Comparison of ENCODE assay signal across 15 cellular contexts in genomic region chr1:33128781-33129180, GRCh38. TPM values are rescaled to one million over a fixed set of nuclear protein-coding genes. Genes with fewer than 3 reads are reported as not detected.
DNase-seq lines count a peak whose midpoint lies in the region; ATAC-seq, FAIRE-seq and TF ChIP-seq lines count a peak whose summit lies in the region.
"Had no signal": no experiment of that assay in that cellular context is flagged by ENCODE, and none has a peak within 500 bp of the region (broad histone marks: within the 10 kb centered on the region; RNA-seq: fewer than 3 reads in every experiment).

No MANE protein-coding gene starts in this region.

- peaks cover 38 to 53% (median 41%) of the 10 kb centered on the region in 10 experiments for H3K4me1 ChIP-seq in BLaER1 treated with 17β-estradiol and CSF1 and Interleukin-3, amounts not matched to agents 10 nM and 100 nM
- H3K4me1 ChIP-seq in HepG2 (ENCODE audit: insufficient read depth, low read length) (peaks cover 45% of the 10 kb centered on the region), mammary epithelial cell (ENCODE audit: insufficient read depth, low read length) (peaks cover 20% of the 10 kb centered on the region), upper lobe of left lung (peaks cover 14 to 23% (median 16%) of the 10 kb centered on the region in 4 donors)

- peak; percentile 14 for DNase-seq in H7
- DNase-seq in WTC11 (ENCODE audit: low spot score): no peak
- no peak for DNase-seq in HepG2 (ENCODE audit: low spot score)
- no peak for DNase-seq in stimulated activated CD4-positive, alpha-beta T cell treated with anti-CD3 and anti-CD28 coated beads, Interleukin-12 subunit alpha, Interleukin-12 subunit beta, amount 100 ng/mL, for 4 hours
- no peak for DNase-seq in NCI-H128 (lab: John Stamatoyannopoulos, UW; ENCODE audit: unreplicated experiment)
- no peak for DNase-seq in mammary epithelial cell
- no peak for DNase-seq in upper lobe of left lung
- DNase-seq: effector CD8-positive, alpha-beta T cell; GDM1; MG63; stimulated activated CD4-positive, alpha-beta T cell treated with anti-CD3 and anti-CD28 coated beads, Interleukin-4, amount 100 ng/mL, for 24 hours had no signal

- no peak for TF ChIP-seq RAD21 in HepG2 (CRISPR knock-in tag; IDR thresholded peaks at IDR 0.05)

- H3K36me3 Mint-ChIP-seq in WTC11: peaks cover 7% of the 10 kb centered on the region; the same call in 1 of the 2 replicates

- POLR2A ChIA-PET in WTC11 (lab: Charles Lee) (no interaction called here), HepG2 (lab: Yijun Ruan, JAX) (interaction anchor here (2.6 kb wide), 1 partner anchor 12 kb away, joined by 19 read pairs; no protein-coding TSS in a partner anchor)

- peak overlapping the region in 9 of 11 experiments; percentile 79 to 91 (median 84); a peak in 12 of 22 replicates for H3K9ac ChIP-seq in BLaER1 treated with 17β-estradiol and CSF1 and Interleukin-3, amounts not matched to agents 10 nM and 100 nM
- peak overlapping the region; percentile 94; the same call in 1 of the 2 replicates for H3K9ac ChIP-seq in HepG2 (ENCODE audit: insufficient read depth, low read depth, low read length)
- H3K9ac ChIP-seq in mammary epithelial cell (ENCODE audit: insufficient read depth, low read length): no peak overlapping the region

- dilution Hi-C loops in mammary epithelial cell (cut with HindIII; ENCODE audit: low sequenced_read_pairs): no loop called here

- intact Hi-C loops in HepG2 (cut with micrococcal nuclease; ENCODE audit: unreplicated experiment) (loop anchor here (5.0 to 10.0 kb wide), 2 partner anchors 126 to 344 kb away; partner anchors contain the start of genes ZNF362 and ZSCAN20), mammary epithelial cell (cut with micrococcal nuclease) (no loop called here)

- peaks cover 20% of the 10 kb centered on the region for H3K27me3 Mint-ChIP-seq in WTC11 (ENCODE audit: low read depth)

- no peak overlapping the region for H3K27ac Mint-ChIP-seq in WTC11

- 93% methylated on average over 4 of the region's 4 CpGs for WGBS in HepG2 (ENCODE audit: low lambda C conversion rate)
- WGBS in mammary epithelial cell (ENCODE audit: low coverage, missing lambda C conversion rate): 100% methylated on average over 4 of the region's 4 CpGs
- WGBS in upper lobe of left lung, 2 donors: 91 to 94% methylated on average over 4 of the region's 4 CpGs

- CTCF ChIA-PET in WTC11 (lab: Charles Lee): interaction anchor here (8.1 kb wide), 1 partner anchor 11 kb away, joined by 117 read pairs; no protein-coding TSS in a partner anchor
- CTCF ChIA-PET in HepG2 (lab: Yijun Ruan, JAX; ENCODE audit: low intra/inter-chr PET ratio, low total read pairs): no interaction called here
- CTCF ChIA-PET in mammary epithelial cell (lab: Charles Lee; ENCODE audit: low non-redundant PET): no interaction called here

- H3K9me3 Mint-ChIP-seq in WTC11: peaks cover 8% of the 10 kb centered on the region

- ATAC-seq in WTC11: no peak
- no peak for ATAC-seq in HepG2
- no peak for ATAC-seq in upper lobe of left lung (ENCODE audit: low FRiP score in 2 of 2)
- ATAC-seq: gastroesophageal sphincter had no signal

- H3K4me1 Mint-ChIP-seq in WTC11: peaks cover 19% of the 10 kb centered on the region

- peaks cover 0 to 8% (median 0%) of the 10 kb centered on the region in 11 experiments; a peak in 2 of 22 replicates for H3K36me3 ChIP-seq in BLaER1 treated with 17β-estradiol and CSF1 and Interleukin-3, amounts not matched to agents 10 nM and 100 nM
- peaks cover 1% of the 10 kb centered on the region; the same call in 1 of the 2 replicates for H3K36me3 ChIP-seq in H7 (replicated peaks; ENCODE audit: control insufficient read depth, insufficient read depth, low read length)
- no peaks in the 10 kb centered on the region; a peak in 1 of 5 replicates for H3K36me3 ChIP-seq in HepG2 (replicated peaks in 1 of 2; ENCODE audit: control insufficient read depth in 1 of 2, insufficient read depth in 2 of 2, low read length in 2 of 2)
- H3K36me3 ChIP-seq in mammary epithelial cell (ENCODE audit: insufficient read depth, low read length): no peaks in the 10 kb centered on the region
- H3K36me3 ChIP-seq in upper lobe of left lung: no peaks in the 10 kb centered on the region
- H3K36me3 ChIP-seq: MG63 had no signal

- TF ChIP-seq EP300 in HepG2 (IDR thresholded peaks at IDR 0.05; ENCODE audit: low read depth in 2 of 2, low read length in 2 of 2) (no peak), HepG2 (CRISPR knock-in tag; IDR thresholded peaks at IDR 0.05; ENCODE audit: borderline replicate concordance) (no peak), upper lobe of left lung (IDR thresholded peaks at IDR 0.05) (no peak)

- peak overlapping the region; percentile 83 to 97 (median 92) for H3K4me2 ChIP-seq in BLaER1 treated with 17β-estradiol and CSF1 and Interleukin-3, amounts not matched to agents 10 nM and 100 nM
- peak overlapping the region; percentile 89 for H3K4me2 ChIP-seq in HepG2 (ENCODE audit: low read depth, low read length)
- H3K4me2 ChIP-seq in mammary epithelial cell (ENCODE audit: insufficient read depth, low read depth, low read length): no peak overlapping the region

- TF ChIP-seq CTCF in WTC11 (IDR thresholded peaks at IDR 0.05): no peak
- TF ChIP-seq CTCF in HepG2 (CRISPR knock-in tag; IDR thresholded peaks at IDR 0.05): no peak
- no peak for TF ChIP-seq CTCF in mammary epithelial cell (conservative IDR thresholded peaks at IDR 0.05 in 1 of 2, IDR thresholded peaks at IDR 0.05 in 1 of 2; ENCODE audit: extremely low read depth in 1 of 2, insufficient read depth in 1 of 2, low read depth in 1 of 2, low read length in 2 of 2)
- TF ChIP-seq CTCF in upper lobe of left lung (IDR thresholded peaks at IDR 0.05): no peak

- no peak for FAIRE-seq in HepG2 (lab: Jason Lieb, UNC)
- FAIRE-seq: islet of Langerhans had no signal

- peak overlapping the region in 8 of 11 experiments; percentile 10 to 93 (median 89); a peak in 14 of 22 replicates for H3K27ac ChIP-seq in BLaER1 treated with 17β-estradiol and CSF1 and Interleukin-3, amounts not matched to agents 10 nM and 100 nM
- H3K27ac ChIP-seq in HepG2 (ENCODE audit: extremely low read length, insufficient read depth, low read length) (no peak overlapping the region), mammary epithelial cell (ENCODE audit: insufficient read depth, low read depth, low read length) (no peak overlapping the region), upper lobe of left lung (no peak overlapping the region)

- BruUV-seq in HepG2 (replicated peaks; lab: Mats Ljungman, UMichigan): no TSS peak
- no TSS peak for BruUV-seq in mammary epithelial cell (replicated peaks; lab: Mats Ljungman, UMichigan)

- peak overlapping the region; percentile 7 for H3K4me3 Mint-ChIP-seq in WTC11
- H3K4me3 Mint-ChIP-seq: CD14-positive monocyte had no signal

- in situ Hi-C loops in HepG2 (cut with HindIII; ENCODE audit: extremely low pct_ligation_motif_present, low pct_unique_long_range_greater_than_20kb): no loop called here
- in situ Hi-C loops in mammary epithelial cell (cut with MboI; ENCODE audit: low sequenced_read_pairs in 2 of 2): loop anchor here in 1 of 2 donors (10.0 kb wide), 1 partner anchor 306 kb away; the partner anchor contains the start of gene PHC2

- H3K27me3 ChIP-seq in BLaER1 treated with 17β-estradiol and CSF1 and Interleukin-3, amounts not matched to agents 10 nM and 100 nM: no peaks in the 10 kb centered on the region
- no peaks in the 10 kb centered on the region for H3K27me3 ChIP-seq in H7 (ENCODE audit: control insufficient read depth, insufficient read depth, low read length)
- no peaks in the 10 kb centered on the region; a peak in 1 of 5 replicates for H3K27me3 ChIP-seq in HepG2 (ENCODE audit: control insufficient read depth in 1 of 2, insufficient read depth in 2 of 2, low read length in 2 of 2)
- no peaks in the 10 kb centered on the region for H3K27me3 ChIP-seq in mammary epithelial cell (ENCODE audit: insufficient read depth, low read length)
- H3K27me3 ChIP-seq in upper lobe of left lung: no peaks in the 10 kb centered on the region
- H3K27me3 ChIP-seq: gastroesophageal sphincter, MG63 had no signal

- H3K4me3 ChIP-seq in BLaER1 treated with 17β-estradiol and CSF1 and Interleukin-3, amounts not matched to agents 10 nM and 100 nM: peak overlapping the region in 4 of 10 experiments; percentile 57 to 76 (median 70); a peak in 7 of 20 replicates
- H3K4me3 ChIP-seq in H7 (ENCODE audit: insufficient read depth, low read depth, low read length) (no peak overlapping the region), HepG2 (replicated peaks in 1 of 3; ENCODE audit: insufficient read depth in 1 of 3, low read depth in 2 of 3, low read length in 3 of 3) (peak overlapping the region in 1 of 3 experiments; percentile 100; a peak in 1 of 6 replicates), mammary epithelial cell (replicated peaks in 1 of 3; ENCODE audit: insufficient read depth in 1 of 3, low read depth in 2 of 3, low read length in 3 of 3) (no peak overlapping the region), upper lobe of left lung (no peak overlapping the region)
- H3K4me3 ChIP-seq: MG63 had no signal

- H4K20me1 ChIP-seq in BLaER1 treated with 17β-estradiol and CSF1 and Interleukin-3, amounts not matched to agents 10 nM and 100 nM: no peaks in the 10 kb centered on the region
- H4K20me1 ChIP-seq in HepG2 (ENCODE audit: insufficient read depth, low read length): no peaks in the 10 kb centered on the region
- H4K20me1 ChIP-seq in mammary epithelial cell (ENCODE audit: insufficient read depth, low read length): no peaks in the 10 kb centered on the region

- peaks cover 0 to 7% (median 0%) of the 10 kb centered on the region in 11 experiments; a peak in 2 of 22 replicates for H3K9me3 ChIP-seq in BLaER1 treated with 17β-estradiol and CSF1 and Interleukin-3, amounts not matched to agents 10 nM and 100 nM (replicated peaks in 1 of 11)
- H3K9me3 ChIP-seq in HepG2 (ENCODE audit: low read length) (no peaks in the 10 kb centered on the region), mammary epithelial cell (replicated peaks; ENCODE audit: insufficient read depth, low read length) (no peaks in the 10 kb centered on the region), upper lobe of left lung (no peaks in the 10 kb centered on the region)
- H3K9me3 ChIP-seq: gastroesophageal sphincter, MG63 had no signal

- H2AFZ ChIP-seq in HepG2 (ENCODE audit: low read length): no peak overlapping the region
- no peak overlapping the region for H2AFZ ChIP-seq in mammary epithelial cell (ENCODE audit: low read depth, low read length)

- TF ChIP-seq POLR2A in HepG2 (IDR thresholded peaks at IDR 0.05; ENCODE audit: insufficient read depth in 1 of 2, low read depth in 2 of 2, low read length in 2 of 2) (no peak), upper lobe of left lung (IDR thresholded peaks at IDR 0.05) (no peak)

- H3K79me2 ChIP-seq in HepG2 (ENCODE audit: insufficient read depth, low read length) (peaks cover 22% of the 10 kb centered on the region), mammary epithelial cell (ENCODE audit: insufficient read depth, low read length) (peaks cover 14% of the 10 kb centered on the region)

RNA-seq across cellular contexts. Expression of gene AZIN2, which starts 47.8 kb away (rescaled TPM):
- total RNA-seq in H7 (2014; rRNA removed; shearing (Covaris generic)): 0.96 and 2.5 TPM in 2 replicates
- total RNA-seq in WTC11 (2021) (0.89 to 1.7 TPM (median 1.1 TPM) in 3 replicates), HepG2 (2016; rRNA removed; fragmentation: Illumina TruSeq; extraction: Trizol) (1.5 and 1.7 TPM in 2 replicates), mammary epithelial cell (10 to 100 TPM in 1 of 2 donors, 1 to 10 TPM in 1; 8.3 to 12.5 TPM), upper lobe of left lung (1 to 10 TPM; 1.5 to 4.8 (median 2.8) TPM)
- total RNA-seq in HepG2 (2016; cell fraction: cytosol; rRNA removed; fragmentation: Illumina TruSeq; extraction: Trizol; ENCODE audit: low read depth): 1.1 and 1.3 TPM in 2 replicates
- 1.1 and 2.1 TPM in 2 replicates for total RNA-seq in HepG2 (2016; cell fraction: insoluble cytoplasmic fraction; rRNA removed; fragmentation: Illumina TruSeq; extraction: Trizol)
- total RNA-seq in HepG2 (2016; cell fraction: membrane; rRNA removed; fragmentation: Illumina TruSeq; extraction: Trizol): 1.9 and 3.3 TPM in 2 replicates
- 3.3 and 3.6 TPM in 2 replicates for total RNA-seq in HepG2 (2016; cell fraction: nucleus; rRNA removed; fragmentation: Illumina TruSeq; extraction: Trizol)
- polyA plus RNA-seq in HepG2 (2011; rRNA removed) (3.5 and 5.7 TPM in 2 replicates), mammary epithelial cell (3.4 TPM)
- 5.0 and 5.9 TPM in 2 replicates for polyA plus RNA-seq in HepG2 (2011; cell fraction: cytosol; rRNA removed)
- polyA plus RNA-seq in HepG2 (2011; cell fraction: nucleus; rRNA removed): 11.6 and 12.5 TPM in 2 replicates
- 2.4 TPM in 2 replicates for polyA plus RNA-seq in HepG2 (2012)
- 1.2 and 2.1 TPM in 2 replicates for polyA plus RNA-seq in HepG2 (2016; cell fraction: cytosol; fragmentation: Illumina TruSeq; extraction: Trizol; ENCODE audit: low read depth)
- polyA plus RNA-seq in HepG2 (2016; cell fraction: insoluble cytoplasmic fraction; fragmentation: Illumina TruSeq; extraction: Trizol; ENCODE audit: low read depth): 1.7 and 1.8 TPM in 2 replicates
- 1.5 and 3.1 TPM in 2 replicates for polyA plus RNA-seq in HepG2 (2016; cell fraction: membrane; fragmentation: Illumina TruSeq; extraction: Trizol; ENCODE audit: low read depth)
- 3.6 and 5.6 TPM in 2 replicates for polyA plus RNA-seq in HepG2 (2016; cell fraction: nucleus; fragmentation: Illumina TruSeq; extraction: Trizol; ENCODE audit: insufficient read depth, low read depth)
- 0.12 and 8.6 TPM in 2 replicates for polyA minus RNA-seq in HepG2 (2011; rRNA and poly(A)+ RNA removed; ENCODE audit: low replicate concordance)
- 2.1 and 3.6 TPM in 2 replicates for polyA minus RNA-seq in HepG2 (2011; cell fraction: cytosol; rRNA and poly(A)+ RNA removed)
- polyA minus RNA-seq in HepG2 (2011; cell fraction: nucleus; rRNA and poly(A)+ RNA removed): 8.3 and 8.8 TPM in 2 replicates
- 16.3 TPM for polyA minus RNA-seq in mammary epithelial cell

RNA-seq across cellular contexts. Expression of gene TRIM62, which starts 53.1 kb away (rescaled TPM):
- 10.6 and 13.2 TPM in 2 replicates for total RNA-seq in H7 (2014; rRNA removed; shearing (Covaris generic))
- 10.7 to 13.6 TPM (median 11.0 TPM) in 3 replicates for total RNA-seq in WTC11 (2021)
- total RNA-seq in HepG2 (2016; rRNA removed; fragmentation: Illumina TruSeq; extraction: Trizol): 0.53 and 1.1 TPM in 2 replicates
- 0.10 and 0.18 TPM in 2 replicates for total RNA-seq in HepG2 (2016; cell fraction: cytosol; rRNA removed; fragmentation: Illumina TruSeq; extraction: Trizol; ENCODE audit: low read depth)
- 0.61 and 0.83 TPM in 2 replicates for total RNA-seq in HepG2 (2016; cell fraction: insoluble cytoplasmic fraction; rRNA removed; fragmentation: Illumina TruSeq; extraction: Trizol)
- total RNA-seq in HepG2 (2016; cell fraction: membrane; rRNA removed; fragmentation: Illumina TruSeq; extraction: Trizol): 1.1 TPM in 2 replicates
- 0.78 and 1.1 TPM in 2 replicates for total RNA-seq in HepG2 (2016; cell fraction: nucleus; rRNA removed; fragmentation: Illumina TruSeq; extraction: Trizol)
- polyA plus RNA-seq in HepG2 (2011; rRNA removed): 0.57 and 0.67 TPM in 2 replicates
- 0.32 TPM in 2 replicates for polyA plus RNA-seq in HepG2 (2011; cell fraction: cytosol; rRNA removed)
- 2.1 and 2.9 TPM in 2 replicates for polyA plus RNA-seq in HepG2 (2011; cell fraction: nucleus; rRNA removed)
- polyA plus RNA-seq in HepG2 (2012): 0.93 and 1.2 TPM in 2 replicates
- 0.15 and 0.24 TPM in 2 replicates for polyA plus RNA-seq in HepG2 (2016; cell fraction: cytosol; fragmentation: Illumina TruSeq; extraction: Trizol; ENCODE audit: low read depth)
- 1.1 and 1.4 TPM in 2 replicates for polyA plus RNA-seq in HepG2 (2016; cell fraction: insoluble cytoplasmic fraction; fragmentation: Illumina TruSeq; extraction: Trizol; ENCODE audit: low read depth)
- 0.68 and 0.86 TPM in 2 replicates for polyA plus RNA-seq in HepG2 (2016; cell fraction: membrane; fragmentation: Illumina TruSeq; extraction: Trizol; ENCODE audit: low read depth)
- 1.7 and 2.1 TPM in 2 replicates for polyA plus RNA-seq in HepG2 (2016; cell fraction: nucleus; fragmentation: Illumina TruSeq; extraction: Trizol; ENCODE audit: insufficient read depth, low read depth)
- 1.8 and 2.1 TPM in 2 replicates for polyA minus RNA-seq in HepG2 (2011; rRNA and poly(A)+ RNA removed; ENCODE audit: low replicate concordance)
- 0.79 and 1.3 TPM in 2 replicates for polyA minus RNA-seq in HepG2 (2011; cell fraction: cytosol; rRNA and poly(A)+ RNA removed)
- 0.87 and 0.90 TPM in 2 replicates for polyA minus RNA-seq in HepG2 (2011; cell fraction: nucleus; rRNA and poly(A)+ RNA removed)
- 1 to 10 TPM; 4.2 to 5.6 TPM for total RNA-seq in mammary epithelial cell
- polyA plus RNA-seq in mammary epithelial cell: 2.9 TPM
- polyA minus RNA-seq in mammary epithelial cell: 4.0 TPM
- total RNA-seq in upper lobe of left lung: 10 to 100 TPM in 1 of 6 donors, 1 to 10 TPM in 5; 3.8 to 16.8 (median 5.5) TPM

Comparison
In these comparisons a context has a peak if more than half of its experiments do, and no peak if none do; other contexts are left out.
1. H3K27ac ChIP-seq: peak in BLaER1 treated with 17β-estradiol and CSF1 and Interleukin-3, amounts not matched to agents 10 nM and 100 nM (8 of 11); none in HepG2 (single experiment), mammary epithelial cell (single experiment) and upper lobe of left lung (0 of 4).